12 cellular contexts compared by ENCODE assay signal in genomic region chr7:114916261-114916892, GRCh38. TPM values are rescaled to one million over a fixed set of nuclear protein-coding genes. Genes with fewer than 3 reads are reported as not detected.
DNase-seq lines count a peak whose midpoint lies in the region; ATAC-seq and TF ChIP-seq lines count a peak whose summit lies in the region.
"Had no signal": no experiment of that assay in that cellular context is flagged by ENCODE, and none has a peak within 500 bp of the region (broad histone marks: within the 10 kb centered on the region; RNA-seq: fewer than 3 reads in every experiment).

No MANE protein-coding gene starts in this region.

- H3K9me3 Mint-ChIP-seq in CD8-positive, alpha-beta T cell: no peaks in the 10 kb centered on the region
- H3K9me3 Mint-ChIP-seq in activated naive CD4-positive, alpha-beta T cell treated with anti-CD3 and anti-CD28 coated beads for 36 hours: no peaks in the 10 kb centered on the region

- H3K4me3 Mint-ChIP-seq in CD8-positive, alpha-beta T cell: peak overlapping the region; percentile 70
- peak overlapping the region; percentile 46 for H3K4me3 Mint-ChIP-seq in activated naive CD4-positive, alpha-beta T cell treated with anti-CD3 and anti-CD28 coated beads for 36 hours

- peak in 2 of 7 experiments; percentile 8 to 19 for DNase-seq in CD8-positive, alpha-beta T cell
- DNase-seq in activated naive CD4-positive, alpha-beta T cell treated with anti-CD3 and anti-CD28 coated beads for 36 hours: peak; percentile 81
- DNase-seq in ascending aorta (ENCODE audit: low spot score in 2 of 2) (no peak), NCI-H187 (lab: John Stamatoyannopoulos, UW) (no peak), UCSD-AML1 (lab: John Stamatoyannopoulos, UW; ENCODE audit: unreplicated experiment) (no peak)
- no peak for DNase-seq in effector CD4-positive, alpha-beta T cell
- DNase-seq: COR-L47, hippocampal formation, NCI-H1417 treated with DMSO at 0.1 percent for 48 hours, sigmoid colon had no signal

- no peaks in the 10 kb centered on the region for H3K9me3 ChIP-seq in CD8-positive, alpha-beta T cell (ENCODE audit: low read length)
- no peaks in the 10 kb centered on the region for H3K9me3 ChIP-seq in ascending aorta
- H3K9me3 ChIP-seq: sigmoid colon had no signal

- peak overlapping the region; percentile 1 for H3K27ac ChIP-seq in CD8-positive, alpha-beta T cell (ENCODE audit: low read depth, low read length)
- H3K27ac ChIP-seq in ascending aorta: no peak overlapping the region
- H3K27ac ChIP-seq: sigmoid colon had no signal

- peak; percentile 85 for ATAC-seq in CD8-positive, alpha-beta T cell
- ATAC-seq in GM19324 (IDR thresholded peaks at IDR 0.05; ENCODE audit: low FRiP score, unreplicated experiment) (peak; percentile 96), HG03064 (IDR thresholded peaks at IDR 0.05; ENCODE audit: low read depth, unreplicated experiment) (peak; percentile 94)

- no peaks in the 10 kb centered on the region for H3K4me1 ChIP-seq in CD8-positive, alpha-beta T cell (ENCODE audit: insufficient read depth, low read length)
- H3K4me1 ChIP-seq in ascending aorta: no peaks in the 10 kb centered on the region

- TF ChIP-seq CTCF in CD8-positive, alpha-beta T cell (IDR thresholded peaks at IDR 0.05): no peak
- no peak for TF ChIP-seq CTCF in ascending aorta (IDR thresholded peaks at IDR 0.05)

- peaks cover 28% of the 10 kb centered on the region for H3K4me1 Mint-ChIP-seq in CD8-positive, alpha-beta T cell (ENCODE audit: low read depth)
- peaks cover 66% of the 10 kb centered on the region for H3K4me1 Mint-ChIP-seq in activated naive CD4-positive, alpha-beta T cell treated with anti-CD3 and anti-CD28 coated beads for 36 hours (ENCODE audit: low read depth)

- no peaks in the 10 kb centered on the region for H3K36me3 ChIP-seq in CD8-positive, alpha-beta T cell (ENCODE audit: insufficient read depth, low read length)
- no peaks in the 10 kb centered on the region for H3K36me3 ChIP-seq in ascending aorta
- H3K36me3 ChIP-seq: sigmoid colon had no signal

- POLR2A ChIA-PET in CD8-positive, alpha-beta T cell (lab: Charles Lee): interaction anchor here (0.6 kb wide), 1 partner anchor 16 kb away, joined by 7 read pairs; no protein-coding TSS in a partner anchor

- peak overlapping the region; percentile 84 for H3K27ac Mint-ChIP-seq in CD8-positive, alpha-beta T cell
- peak overlapping the region; percentile 94 for H3K27ac Mint-ChIP-seq in activated naive CD4-positive, alpha-beta T cell treated with anti-CD3 and anti-CD28 coated beads for 36 hours

- H3K4me3 ChIP-seq in CD8-positive, alpha-beta T cell (ENCODE audit: low read depth, low read length): no peak overlapping the region
- no peak overlapping the region for H3K4me3 ChIP-seq in ascending aorta
- H3K4me3 ChIP-seq: sigmoid colon had no signal

- H3K27me3 Mint-ChIP-seq in CD8-positive, alpha-beta T cell (ENCODE audit: low read depth): no peaks in the 10 kb centered on the region
- no peaks in the 10 kb centered on the region for H3K27me3 Mint-ChIP-seq in activated naive CD4-positive, alpha-beta T cell treated with anti-CD3 and anti-CD28 coated beads for 36 hours (ENCODE audit: low read depth)

- no peaks in the 10 kb centered on the region for H3K27me3 ChIP-seq in CD8-positive, alpha-beta T cell (ENCODE audit: insufficient read depth, low read length)
- H3K27me3 ChIP-seq in ascending aorta: no peaks in the 10 kb centered on the region
- H3K27me3 ChIP-seq: sigmoid colon had no signal

- intact Hi-C loops in CD8-positive, alpha-beta T cell (cut with DNase I, micrococcal nuclease): loop anchor here in 1 of 2 experiments (1.0 to 2.0 kb wide), 2 partner anchors 9 to 16 kb away; no protein-coding TSS in a partner anchor
- intact Hi-C loops in activated naive CD4-positive, alpha-beta T cell treated with anti-CD3 and anti-CD28 coated beads for 36 hours (cut with micrococcal nuclease): loop anchor here (1.0 to 2.0 kb wide), 7 partner anchors 15 to 315 kb away; no protein-coding TSS in a partner anchor
- intact Hi-C loops in ascending aorta (cut with DNase I): no loop called here

- no peaks in the 10 kb centered on the region for H3K36me3 Mint-ChIP-seq in CD8-positive, alpha-beta T cell
- H3K36me3 Mint-ChIP-seq in activated naive CD4-positive, alpha-beta T cell treated with anti-CD3 and anti-CD28 coated beads for 36 hours (ENCODE audit: low read depth): no peaks in the 10 kb centered on the region

- CTCF ChIA-PET in CD8-positive, alpha-beta T cell (lab: Charles Lee): no interaction called here
- CTCF ChIA-PET in activated naive CD4-positive, alpha-beta T cell treated with anti-CD3 and anti-CD28 coated beads for 36 hours (lab: Charles Lee): interaction anchor here (0.9 kb wide), 1 partner anchor 301 kb away, joined by 3 read pairs; no protein-coding TSS in a partner anchor

RNA-seq across cellular contexts. Expression of gene MDFIC, which starts 5.5 kb away (rescaled TPM):
- 10 to 100 TPM; 16.8 to 17.2 TPM for total RNA-seq in CD8-positive, alpha-beta T cell
- total RNA-seq in activated naive CD4-positive, alpha-beta T cell treated with anti-CD3 and anti-CD28 coated beads for 36 hours: 10 to 100 TPM; 79.4 to 93.1 TPM
- 13.3 TPM for total RNA-seq in ascending aorta
